Comparison of ENCODE assay signal across 9 cellular contexts in the genomic region with DNA sequence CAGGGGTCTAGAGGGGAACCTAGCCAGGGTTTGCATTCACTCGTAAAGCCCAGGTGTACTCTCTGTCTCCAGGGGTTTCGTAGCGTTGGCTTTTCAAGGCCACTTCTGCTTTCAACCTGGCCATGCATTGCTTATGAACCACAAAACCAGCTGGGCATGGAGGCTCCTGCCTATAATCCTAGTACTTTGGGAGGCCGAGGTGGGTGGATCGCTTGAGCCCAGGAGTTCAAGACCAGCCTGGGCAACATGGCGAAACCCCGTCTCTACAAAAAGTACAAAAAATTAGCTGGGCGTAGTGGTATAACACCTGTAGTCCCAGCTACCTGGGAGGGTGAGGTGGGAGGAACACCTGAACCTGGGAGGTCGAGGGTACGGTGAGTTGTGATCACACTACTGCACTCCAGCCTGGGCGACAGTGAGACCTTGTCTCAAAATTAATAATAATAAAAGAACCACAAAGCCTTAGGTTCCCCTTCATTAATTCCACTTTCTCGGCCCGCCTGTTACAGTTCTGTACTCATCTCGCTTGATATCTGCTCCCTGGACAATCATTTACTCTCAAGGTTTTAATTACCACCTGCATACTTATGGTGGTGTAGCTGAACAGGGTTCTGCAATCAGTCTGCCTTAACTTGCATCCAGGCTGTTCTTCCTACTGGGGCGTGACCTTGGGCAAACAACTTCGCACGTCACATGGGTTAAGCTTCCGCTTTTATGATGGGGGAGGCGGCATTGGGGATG. TPM values are rescaled to one million over a fixed set of nuclear protein-coding genes. Genes with fewer than 3 reads are reported as not detected.
DNase-seq lines count a peak whose midpoint lies in the region; ATAC-seq, FAIRE-seq and TF ChIP-seq lines count a peak whose summit lies in the region.
"Had no signal": no experiment of that assay in that cellular context is flagged by ENCODE, and none has a peak within 500 bp of the region (broad histone marks: within the 10 kb centered on the region; RNA-seq: fewer than 3 reads in every experiment).

No MANE protein-coding gene starts in this region.

- TF ChIP-seq RAD21 in GM12878 (IDR thresholded peaks at IDR 0.05; ENCODE audit: insufficient read depth, low read depth, low read length), result no peak

- H3K36me3 ChIP-seq in GM12878 (ENCODE audit: control insufficient read depth in 2 of 2, insufficient read depth in 2 of 2, low read length in 1 of 2), result no peaks in the 10 kb centered on the region

- RAD21 ChIA-PET in GM12878 (lab: Charles Lee; ENCODE audit: unreplicated experiment), result interaction anchor here (0.6 to 3.7 kb wide), 11 partner anchors 12 to 323 kb away, joined by 3 to 35 read pairs (median 4); partner anchors contain the start of gene RBM15

- ATAC-seq in GM19397 (IDR thresholded peaks at IDR 0.05; ENCODE audit: unreplicated experiment) (peak; percentile 62), HG03139 (IDR thresholded peaks at IDR 0.05; ENCODE audit: unreplicated experiment) (peak; percentile 57), GM12878 (peak; percentile 90)

- no peaks in the 10 kb centered on the region for H3K9me3 ChIP-seq in GM12878 (replicated peaks; ENCODE audit: control insufficient read depth, insufficient read depth, low read length)

- DNase-seq in Caki2 (ENCODE audit: low read depth), result peak; percentile 43
- peak; percentile 45 for DNase-seq in GM12878 (ENCODE audit: low read depth, low spot score)
- no peak for DNase-seq in RKO (ENCODE audit: low spot score)
- no peak for DNase-seq in KG1 (lab: John Stamatoyannopoulos, UW)
- DNase-seq in medulla oblongata (ENCODE audit: extremely low spot score), result no peak
- no peak for DNase-seq in pons (ENCODE audit: low spot score)
- DNase-seq: activated gamma-delta T cell had no signal

- no peaks in the 10 kb centered on the region for H4K20me1 ChIP-seq in GM12878 (ENCODE audit: control insufficient read depth, insufficient read depth)

- peak in 1 of 2 experiments; percentile 15; a peak in 1 of 4 replicates for TF ChIP-seq EP300 in GM12878 (IDR thresholded peaks at IDR 0.05; ENCODE audit: borderline replicate concordance in 1 of 2, control insufficient read depth in 1 of 2, low read depth in 2 of 2, low read length in 2 of 2)

- H3K27me3 ChIP-seq in GM12878 (replicated peaks in 1 of 2; ENCODE audit: control insufficient read depth in 2 of 2, insufficient read depth in 2 of 2, low read length in 1 of 2), result no peaks in the 10 kb centered on the region

- 19% methylated on average over 19 of the region's 19 CpGs for WGBS in GM12878 (ENCODE audit: insufficient coverage, insufficient replicate concordance, low lambda C conversion rate, missing lambda C conversion rate)

- BruUV-seq in GM12878 (replicated peaks; lab: Mats Ljungman, UMichigan), result no TSS peak

- peak overlapping the region; percentile 62 for H2AFZ ChIP-seq in GM12878 (ENCODE audit: control insufficient read depth, low read depth, low read length)

- FAIRE-seq in GM12878 (lab: Jason Lieb, UNC), result no peak

- CTCF ChIA-PET in GM12878 (lab: Yijun Ruan, JAX), result interaction anchor here (0.9 to 4.8 kb wide), 14 partner anchors 9 to 188 kb away, joined by 3 to 21 read pairs (median 4); partner anchors contain the start of genes LAMTOR5 and RBM15

- peak; percentile 43 for TF ChIP-seq POLR2A in GM12878 (IDR thresholded peaks at IDR 0.05; ENCODE audit: low read depth, low read length)

- H3K4me3 ChIP-seq in GM12878, result peak overlapping the region; percentile 53; the same call in 1 of the 2 replicates

- intact Hi-C loops in GM12878 (cut with micrococcal nuclease; ENCODE audit: unreplicated experiment), result loop anchor here (2.0 kb wide), 2 partner anchors 20 to 46 kb away; partner anchors contain the start of gene RBM15

- peak overlapping the region; percentile 5 for H3K9ac ChIP-seq in GM12878 (ENCODE audit: control insufficient read depth, insufficient read depth, low read length)

- SMC1A ChIA-PET in GM12878 (lab: Charles Lee; ENCODE audit: uncharacterized antibody, unreplicated experiment), result interaction anchor here (0.6 to 5.0 kb wide), 19 partner anchors 13 to 353 kb away, joined by 3 to 37 read pairs (median 4); partner anchors contain the start of genes LAMTOR5 and RBM15

- peak overlapping the region; percentile 69 for H3K27ac ChIP-seq in GM12878 (ENCODE audit: control insufficient read depth, insufficient read depth)

- H3K4me1 ChIP-seq in GM12878 (ENCODE audit: control insufficient read depth, insufficient read depth, low read length), result peaks cover 25% of the 10 kb centered on the region

- peak overlapping the region; percentile 91 for H3K4me2 ChIP-seq in GM12878 (ENCODE audit: control insufficient read depth, insufficient read depth)

- H3K79me2 ChIP-seq in GM12878 (ENCODE audit: control insufficient read depth, insufficient read depth, low read length), result no peaks in the 10 kb centered on the region

- POLR2A ChIA-PET in GM12878 (lab: Charles Lee), result interaction anchor here (0.6 to 3.3 kb wide), 10 partner anchors 12 to 46 kb away, joined by 3 to 28 read pairs (median 6); partner anchors contain the start of gene RBM15

- in situ Hi-C loops in Caki2 (cut with HindIII; ENCODE audit: low pct_unique_long_range_greater_than_20kb, low sequenced_read_pairs) (no loop called here), GM12878 (cut with MboI) (no loop called here)

- no peak for TF ChIP-seq CTCF in GM12878 (IDR thresholded peaks at IDR 0.05 in 2 of 3, conservative IDR thresholded peaks at IDR 0.05 in 1 of 3; ENCODE audit: control insufficient read depth in 2 of 3, extremely low read depth in 1 of 3, insufficient read depth in 1 of 3, low read depth in 3 of 3, low read length in 3 of 3)

TF ChIP-seq in GM12878, 131 proteins besides CTCF, POLR2A, EP300 and RAD21 (continues in another document):
- TF ChIP-seq WRNIP1 (IDR thresholded peaks at IDR 0.05; ENCODE audit: borderline replicate concordance, low read depth, low read length) (no peak), SPI1 (IDR thresholded peaks at IDR 0.05; ENCODE audit: borderline replicate concordance, insufficient read depth, low read depth, low read length) (peak; percentile 92)

RNA-seq across cellular contexts. Expression of gene SLC16A4, which starts 6.1 kb away (rescaled TPM):
- total RNA-seq in Caki2 (2014; rRNA removed; shearing (Covaris generic); ENCODE audit: low replicate concordance), result 54.2 and 56.5 TPM in 2 replicates
- total RNA-seq in GM12878 (2013; cell fraction: nucleolus; rRNA removed), result 2.3 and 3.2 TPM in 2 replicates
- total RNA-seq in GM12878 (2014; rRNA removed) (0.17 and 0.22 TPM in 2 replicates), GM12878 (2014; rRNA removed; fragmentation: Illumina TruSeq; extraction: Trizol) (0.09 and 0.13 TPM in 2 replicates), GM12878 (2021) (not detected in 2 replicates)
- 0.39 TPM for polyA plus RNA-seq in GM12878 (2011; ENCODE audit: low read depth)
- polyA plus RNA-seq in GM12878 (2011; rRNA removed) (0.57 and 0.95 TPM in 2 replicates), GM12878 (2014; fragmentation: Illumina TruSeq; extraction: Trizol) (0.26 and 0.52 TPM in 2 replicates), GM12878 (2014; fragmentation: Nextera tagmentation; extraction: Ambion mirVana) (under 1 TPM; 0.15 to 0.45 TPM), GM12878 (2014; rRNA removed) (0.08 and 0.26 TPM in 2 replicates), GM12878 (2016; fragmentation: Nextera tagmentation; extraction: Ambion mirVana) (1 to 10 TPM; 2.1 to 2.2 TPM)
- 0.18 and 0.27 TPM in 2 replicates for polyA plus RNA-seq in GM12878 (2011; cell fraction: cytosol; rRNA removed)
- polyA plus RNA-seq in GM12878 (2011; cell fraction: nucleus; rRNA removed), result 0.44 and 0.76 TPM in 2 replicates
- polyA plus RNA-seq in GM12878 (2012), result 0.48 and 0.62 TPM in 2 replicates
- 0.36 and 0.88 TPM in 2 replicates for polyA minus RNA-seq in GM12878 (2011; rRNA and poly(A)+ RNA removed)
- polyA minus RNA-seq in GM12878 (2011; cell fraction: cytosol; rRNA and poly(A)+ RNA removed), result not detected in 2 replicates
- 0.38 TPM in 1 of 2 replicates, not detected in the other for polyA minus RNA-seq in GM12878 (2011; cell fraction: nucleus; rRNA and poly(A)+ RNA removed)

RNA-seq across cellular contexts. Expression of gene LAMTOR5, which starts 22.7 kb away (rescaled TPM):
- 151 and 170 TPM in 2 replicates for total RNA-seq in Caki2 (2014; rRNA removed; shearing (Covaris generic); ENCODE audit: low replicate concordance)
- total RNA-seq in GM12878 (2013; cell fraction: nucleolus; rRNA removed), result 36.9 and 39.1 TPM in 2 replicates
- 156 and 170 TPM in 2 replicates for total RNA-seq in GM12878 (2014; rRNA removed)
- total RNA-seq in GM12878 (2014; rRNA removed; fragmentation: Illumina TruSeq; extraction: Trizol), result 64.1 and 65.9 TPM in 2 replicates
- total RNA-seq in GM12878 (2021), result 123 and 132 TPM in 2 replicates
- polyA plus RNA-seq in GM12878 (2011; ENCODE audit: low read depth), result 589 TPM
- 418 and 444 TPM in 2 replicates for polyA plus RNA-seq in GM12878 (2011; rRNA removed)
- polyA plus RNA-seq in GM12878 (2011; cell fraction: cytosol; rRNA removed), result 364 and 484 TPM in 2 replicates
- 91.8 and 159 TPM in 2 replicates for polyA plus RNA-seq in GM12878 (2011; cell fraction: nucleus; rRNA removed)
- polyA plus RNA-seq in GM12878 (2012), result 261 and 302 TPM in 2 replicates
- polyA plus RNA-seq in GM12878 (2014; fragmentation: Illumina TruSeq; extraction: Trizol), result 157 and 164 TPM in 2 replicates
- 100 to 1,000 TPM; 474 to 613 TPM for polyA plus RNA-seq in GM12878 (2014; fragmentation: Nextera tagmentation; extraction: Ambion mirVana)
- polyA plus RNA-seq in GM12878 (2014; rRNA removed), result 289 and 299 TPM in 2 replicates
- polyA plus RNA-seq in GM12878 (2016; fragmentation: Nextera tagmentation; extraction: Ambion mirVana), result 100 to 1,000 TPM; 332 to 351 TPM
- polyA minus RNA-seq in GM12878 (2011; rRNA and poly(A)+ RNA removed), result 99.3 and 113 TPM in 2 replicates
- 35.9 and 39.6 TPM in 2 replicates for polyA minus RNA-seq in GM12878 (2011; cell fraction: cytosol; rRNA and poly(A)+ RNA removed)
- polyA minus RNA-seq in GM12878 (2011; cell fraction: nucleus; rRNA and poly(A)+ RNA removed), result 32.1 and 32.4 TPM in 2 replicates

RNA-seq across cellular contexts. Expression of gene RBM15, which starts 45.6 kb away (rescaled TPM):
- 12.6 and 14.1 TPM in 2 replicates for total RNA-seq in Caki2 (2014; rRNA removed; shearing (Covaris generic); ENCODE audit: low replicate concordance)
- 214 and 247 TPM in 2 replicates for total RNA-seq in GM12878 (2013; cell fraction: nucleolus; rRNA removed)
- total RNA-seq in GM12878 (2014; rRNA removed) (62.5 and 63.2 TPM in 2 replicates), GM12878 (2014; rRNA removed; fragmentation: Illumina TruSeq; extraction: Trizol) (44.4 and 47.3 TPM in 2 replicates), GM12878 (2021) (47.8 and 51.6 TPM in 2 replicates)
- 8.2 TPM for polyA plus RNA-seq in GM12878 (2011; ENCODE audit: low read depth)
- polyA plus RNA-seq in GM12878 (2011; rRNA removed) (25.6 and 31.2 TPM in 2 replicates), GM12878 (2014; fragmentation: Illumina TruSeq; extraction: Trizol) (11.3 and 15.6 TPM in 2 replicates), GM12878 (2014; fragmentation: Nextera tagmentation; extraction: Ambion mirVana) (1 to 10 TPM; 3.1 to 3.6 TPM), GM12878 (2014; rRNA removed) (26.7 and 27.0 TPM in 2 replicates), GM12878 (2016; fragmentation: Nextera tagmentation; extraction: Ambion mirVana) (10 to 100 TPM; 25.1 to 26.4 TPM)
- 32.2 and 32.8 TPM in 2 replicates for polyA plus RNA-seq in GM12878 (2011; cell fraction: cytosol; rRNA removed)
- polyA plus RNA-seq in GM12878 (2011; cell fraction: nucleus; rRNA removed), result 43.3 and 43.7 TPM in 2 replicates
- 14.8 and 17.7 TPM in 2 replicates for polyA plus RNA-seq in GM12878 (2012)
- polyA minus RNA-seq in GM12878 (2011; rRNA and poly(A)+ RNA removed), result 141 and 217 TPM in 2 replicates
- 43.8 and 44.7 TPM in 2 replicates for polyA minus RNA-seq in GM12878 (2011; cell fraction: cytosol; rRNA and poly(A)+ RNA removed)
- 156 and 252 TPM in 2 replicates for polyA minus RNA-seq in GM12878 (2011; cell fraction: nucleus; rRNA and poly(A)+ RNA removed)

Comparison
In these comparisons a context has a peak if more than half of its experiments do, and no peak if none do; other contexts are left out.
1. DNase-seq: peak in Caki2 (single experiment) and GM12878 (single experiment); none in RKO (single experiment), KG1 (single experiment), medulla oblongata (single experiment) and pons (single experiment).
2. RNA of gene SLC16A4, which starts 6.1 kb away (total RNA-seq): 54.2 to 56.5 TPM in Caki2; 0.09 to 3.2 TPM in GM12878; every median in the first group is over 10 times any median in the second.
3. Peak in every context shown above with its lines, with median percentiles within 50 percentile points of each other: ATAC-seq.